ENCODE assay signal across 10 cellular contexts in genomic region chr12:54439521-54440255, GRCh38. TPM values are rescaled to one million over a fixed set of nuclear protein-coding genes. Genes with fewer than 3 reads are reported as not detected.
A peak's percentile ranks its signal among the peaks of the same experiment; 100 is the strongest.
DNase-seq lines count a peak whose midpoint lies in the region; ATAC-seq and TF ChIP-seq lines count a peak whose summit lies in the region.
"Had no signal": no experiment of that assay in that cellular context is flagged by ENCODE, and none has a peak within 500 bp of the region (broad histone marks: within the 10 kb centered on the region; RNA-seq: fewer than 3 reads in every experiment).

No MANE protein-coding gene starts in this region.

- peak overlapping the region; percentile 9; the same call in 1 of the 2 replicates for H2AFZ ChIP-seq in GM23248

- H4K20me1 ChIP-seq in GM23248 (ENCODE audit: insufficient read depth), result no peaks in the 10 kb centered on the region

- DNase-seq in D341Med (ENCODE audit: low spot score), result peak; percentile 65
- DNase-seq in GM23248, result peak; percentile 87
- peak; percentile 65 for DNase-seq in NCI-H226
- DNase-seq in activated T-helper 1 cell treated with anti-CD3 and anti-CD28 coated beads, Interleukin-12 subunit alpha, Interleukin-12 subunit beta, Interleukin-2, Interleukin-4 antibody, amounts not matched to agents 30 ng/mL and 10 ng/mL and 1 ng/mL, durations not matched to agents 14 hours and 24 hours and 36 hours (ENCODE audit: low spot score), result no peak
- DNase-seq in heart right ventricle, result peak in 1 of 2 donors; percentile 16
- peak; percentile 52 for DNase-seq in retina
- DNase-seq in stimulated activated CD4-positive, alpha-beta T cell treated with anti-CD3 and anti-CD28 coated beads, Interleukin-1b, Interleukin-23, amount 100 ng/mL, for 48 hours, result no peak

- in situ Hi-C loops in GM23248 (cut with MboI), result no loop called here

- H3K27ac Mint-ChIP-seq in activated T-helper 1 cell treated with anti-CD3 and anti-CD28 coated beads, Interleukin-12 subunit alpha, Interleukin-12 subunit beta, Interleukin-2, Interleukin-4 antibody, amounts not matched to agents 30 ng/mL and 10 ng/mL and 1 ng/mL, durations not matched to agents 14 hours and 24 hours and 36 hours, result peak overlapping the region; percentile 62

- intact Hi-C loops in activated T-helper 1 cell treated with anti-CD3 and anti-CD28 coated beads, Interleukin-12 subunit alpha, Interleukin-12 subunit beta, Interleukin-2, Interleukin-4 antibody, amounts not matched to agents 30 ng/mL and 10 ng/mL and 1 ng/mL, durations not matched to agents 14 hours and 24 hours and 36 hours (cut with micrococcal nuclease), result loop anchor here (1.0 kb wide), 3 partner anchors 13 to 40 kb away; no protein-coding TSS in a partner anchor
- intact Hi-C loops in heart right ventricle (cut with DNase I), result loop anchor here in 8 of 10 donors (1.0 to 2.0 kb wide), 2 partner anchors 39 to 40 kb away; no protein-coding TSS in a partner anchor

- no peaks in the 10 kb centered on the region for H3F3A ChIP-seq in GM23248 (ENCODE audit: insufficient read depth)

- H3K36me3 Mint-ChIP-seq in activated T-helper 1 cell treated with anti-CD3 and anti-CD28 coated beads, Interleukin-12 subunit alpha, Interleukin-12 subunit beta, Interleukin-2, Interleukin-4 antibody, amounts not matched to agents 30 ng/mL and 10 ng/mL and 1 ng/mL, durations not matched to agents 14 hours and 24 hours and 36 hours (ENCODE audit: low read depth), result no peaks in the 10 kb centered on the region

- peaks cover 13% of the 10 kb centered on the region for H3K4me1 ChIP-seq in GM23248 (ENCODE audit: insufficient read depth)
- H3K4me1 ChIP-seq in heart right ventricle, result peaks cover 0 to 15% (median 5%) of the 10 kb centered on the region in 9 donors

- H3K4me3 Mint-ChIP-seq in activated T-helper 1 cell treated with anti-CD3 and anti-CD28 coated beads, Interleukin-12 subunit alpha, Interleukin-12 subunit beta, Interleukin-2, Interleukin-4 antibody, amounts not matched to agents 30 ng/mL and 10 ng/mL and 1 ng/mL, durations not matched to agents 14 hours and 24 hours and 36 hours, result no peak overlapping the region

- H3K27ac ChIP-seq in GM23248, result peak overlapping the region; percentile 8; the same call in 1 of the 2 replicates
- H3K27ac ChIP-seq in heart right ventricle, result peak overlapping the region in 2 of 10 donors; percentile 11 to 49
- H3K27ac ChIP-seq: SJCRH30, skin epidermis had no signal

- WGBS in GM23248 (ENCODE audit: low coverage in 1 of 2, low lambda C conversion rate in 2 of 2, missing lambda C conversion rate in 2 of 2), 2 experiments, result 32% methylated on average over 10 of the region's 10 CpGs
- WGBS in heart right ventricle, 2 donors, result 41 to 44% methylated on average over 10 of the region's 10 CpGs

- no peak overlapping the region for H3K4me2 ChIP-seq in GM23248 (ENCODE audit: unreplicated experiment)

- H3K9me3 Mint-ChIP-seq in activated T-helper 1 cell treated with anti-CD3 and anti-CD28 coated beads, Interleukin-12 subunit alpha, Interleukin-12 subunit beta, Interleukin-2, Interleukin-4 antibody, amounts not matched to agents 30 ng/mL and 10 ng/mL and 1 ng/mL, durations not matched to agents 14 hours and 24 hours and 36 hours, result no peaks in the 10 kb centered on the region

- ATAC-seq in heart right ventricle (peak; percentile 85 to 93 (median 92)), GM21786 (IDR thresholded peaks at IDR 0.05; ENCODE audit: unreplicated experiment) (no peak)

- no peaks in the 10 kb centered on the region for H3K9me3 ChIP-seq in GM23248 (ENCODE audit: low read depth)
- no peaks in the 10 kb centered on the region for H3K9me3 ChIP-seq in heart right ventricle
- H3K9me3 ChIP-seq: SJCRH30 had no signal

- H3K27me3 ChIP-seq in GM23248 (replicated peaks; ENCODE audit: insufficient read depth) (no peaks in the 10 kb centered on the region), heart right ventricle (no peaks in the 10 kb centered on the region)
- H3K27me3 ChIP-seq: SJCRH30 had no signal

- peaks cover 9% of the 10 kb centered on the region for H3K27me3 Mint-ChIP-seq in activated T-helper 1 cell treated with anti-CD3 and anti-CD28 coated beads, Interleukin-12 subunit alpha, Interleukin-12 subunit beta, Interleukin-2, Interleukin-4 antibody, amounts not matched to agents 30 ng/mL and 10 ng/mL and 1 ng/mL, durations not matched to agents 14 hours and 24 hours and 36 hours (ENCODE audit: insufficient read depth)

- H3K4me3 ChIP-seq in GM23248, result no peak overlapping the region
- no peak overlapping the region for H3K4me3 ChIP-seq in heart right ventricle
- H3K4me3 ChIP-seq: SJCRH30, skin epidermis had no signal

- H3K4me1 Mint-ChIP-seq in activated T-helper 1 cell treated with anti-CD3 and anti-CD28 coated beads, Interleukin-12 subunit alpha, Interleukin-12 subunit beta, Interleukin-2, Interleukin-4 antibody, amounts not matched to agents 30 ng/mL and 10 ng/mL and 1 ng/mL, durations not matched to agents 14 hours and 24 hours and 36 hours (ENCODE audit: low read depth), result peaks cover 16% of the 10 kb centered on the region

- peak; percentile 69 to 92 (median 84) for TF ChIP-seq CTCF in heart right ventricle (IDR thresholded peaks at IDR 0.05)

- H3K9ac ChIP-seq in GM23248, result peak overlapping the region; percentile 38

- H3K79me2 ChIP-seq in GM23248 (ENCODE audit: insufficient read depth), result no peaks in the 10 kb centered on the region

- H3K36me3 ChIP-seq in GM23248 (ENCODE audit: low read depth) (no peaks in the 10 kb centered on the region), heart right ventricle (no peaks in the 10 kb centered on the region)
- H3K36me3 ChIP-seq: SJCRH30 had no signal

- no peaks in the 10 kb centered on the region for H3K9me2 ChIP-seq in GM23248 (ENCODE audit: insufficient read depth)

RNA-seq across cellular contexts. Expression of gene ITGA5, which starts 20.6 kb away (rescaled TPM):
- total RNA-seq in GM23248 (2014; rRNA removed; shearing (Covaris generic)), result 496 and 541 TPM in 2 replicates
- polyA plus RNA-seq in GM23248 (2016; fragmentation: Nextera tagmentation; extraction: Ambion mirVana), result 402 and 416 TPM in 2 replicates
- 31.2 and 31.6 TPM in 2 replicates for total RNA-seq in activated T-helper 1 cell treated with anti-CD3 and anti-CD28 coated beads, Interleukin-12 subunit alpha, Interleukin-12 subunit beta, Interleukin-2, Interleukin-4 antibody, amounts not matched to agents 30 ng/mL and 10 ng/mL and 1 ng/mL, durations not matched to agents 14 hours and 24 hours and 36 hours
- 10 to 100 TPM; 35.7 to 86.1 (median 48.8) TPM for total RNA-seq in heart right ventricle
- polyA plus RNA-seq in heart right ventricle, result 100 to 1,000 TPM in 1 of 2 donors, 10 to 100 TPM in 1; 31.9 to 154 TPM

RNA-seq across cellular contexts. Expression of gene GTSF1, which starts 33.7 kb away (rescaled TPM):
- not detected in 2 replicates for total RNA-seq in GM23248 (2014; rRNA removed; shearing (Covaris generic))
- polyA plus RNA-seq in GM23248 (2016; fragmentation: Nextera tagmentation; extraction: Ambion mirVana), result 0.29 TPM in 1 of 2 replicates, not detected in the other
- total RNA-seq in activated T-helper 1 cell treated with anti-CD3 and anti-CD28 coated beads, Interleukin-12 subunit alpha, Interleukin-12 subunit beta, Interleukin-2, Interleukin-4 antibody, amounts not matched to agents 30 ng/mL and 10 ng/mL and 1 ng/mL, durations not matched to agents 14 hours and 24 hours and 36 hours, result 3.9 and 4.4 TPM in 2 replicates
- total RNA-seq in heart right ventricle, result under 1 TPM in 2 of 10 donors, not detected in 8; 0.38 to 0.65 TPM
- polyA plus RNA-seq in heart right ventricle, result under 1 TPM in 1 of 2 donors, not detected in 1; 0.07 TPM
- total RNA-seq: SJCRH30 had no signal

RNA-seq across cellular contexts. Expression of gene ZNF385A, which starts 55.2 kb away (rescaled TPM):
- total RNA-seq in GM23248 (2014; rRNA removed; shearing (Covaris generic)), result 1.6 and 1.8 TPM in 2 replicates
- polyA plus RNA-seq in GM23248 (2016; fragmentation: Nextera tagmentation; extraction: Ambion mirVana) (2.9 and 3.1 TPM in 2 replicates), heart right ventricle (10 to 100 TPM in 1 of 2 donors, 1 to 10 TPM in 1; 8.1 to 10.5 TPM)
- total RNA-seq in activated T-helper 1 cell treated with anti-CD3 and anti-CD28 coated beads, Interleukin-12 subunit alpha, Interleukin-12 subunit beta, Interleukin-2, Interleukin-4 antibody, amounts not matched to agents 30 ng/mL and 10 ng/mL and 1 ng/mL, durations not matched to agents 14 hours and 24 hours and 36 hours, result 0.99 and 1.3 TPM in 2 replicates
- 10 to 100 TPM in 2 of 10 donors, 1 to 10 TPM in 8; 3.8 to 19.1 (median 4.8) TPM for total RNA-seq in heart right ventricle

RNA-seq across cellular contexts. Expression of gene NCKAP1L, which starts 57.9 kb away (rescaled TPM):
- total RNA-seq in GM23248 (2014; rRNA removed; shearing (Covaris generic)), result not detected in 2 replicates
- polyA plus RNA-seq in GM23248 (2016; fragmentation: Nextera tagmentation; extraction: Ambion mirVana) (0.10 and 0.11 TPM in 2 replicates), heart right ventricle (1 to 10 TPM; 1.7 to 2.3 TPM)
- 105 TPM in 2 replicates for total RNA-seq in activated T-helper 1 cell treated with anti-CD3 and anti-CD28 coated beads, Interleukin-12 subunit alpha, Interleukin-12 subunit beta, Interleukin-2, Interleukin-4 antibody, amounts not matched to agents 30 ng/mL and 10 ng/mL and 1 ng/mL, durations not matched to agents 14 hours and 24 hours and 36 hours
- 10 to 100 TPM in 2 of 10 donors, 1 to 10 TPM in 8; 1.4 to 33.8 (median 2.7) TPM for total RNA-seq in heart right ventricle

Comparison
In these comparisons a context has a peak if more than half of its experiments do, and no peak if none do; other contexts are left out.
1. DNase-seq: peak in D341Med (single experiment), GM23248 (single experiment), NCI-H226 (single experiment) and retina (single experiment); none in activated T-helper 1 cell treated with anti-CD3 and anti-CD28 coated beads, Interleukin-12 subunit alpha, Interleukin-12 subunit beta, Interleukin-2, Interleukin-4 antibody, amounts not matched to agents 30 ng/mL and 10 ng/mL and 1 ng/mL, durations not matched to agents 14 hours and 24 hours and 36 hours (single experiment) and stimulated activated CD4-positive, alpha-beta T cell treated with anti-CD3 and anti-CD28 coated beads, Interleukin-1b, Interleukin-23, amount 100 ng/mL, for 48 hours (single experiment).